ENCODE assay signal across 15 cellular contexts in the genomic region with DNA sequence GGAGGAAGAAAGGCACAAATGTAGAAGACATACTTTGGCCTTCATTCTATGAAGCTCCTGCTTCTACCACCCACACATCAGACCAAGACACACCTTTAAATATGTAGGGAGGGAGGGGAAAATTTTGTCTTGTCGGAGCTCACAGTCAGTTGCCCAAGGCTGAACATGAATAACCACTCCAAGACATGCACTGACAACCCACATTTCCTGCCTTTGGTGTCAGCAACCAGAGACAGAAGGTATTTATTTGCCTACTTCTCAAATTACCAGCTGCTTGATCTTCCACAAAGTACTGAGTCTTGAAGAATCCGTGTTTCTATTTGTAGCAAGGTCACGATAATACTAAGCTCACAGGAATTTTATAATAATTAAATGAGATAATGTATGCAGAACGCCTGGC.
DNase-seq lines count a peak whose midpoint lies in the region; ATAC-seq and TF ChIP-seq lines count a peak whose summit lies in the region.
"Had no signal": no experiment of that assay in that cellular context is flagged by ENCODE, and none has a peak within 500 bp of the region (broad histone marks: within the 10 kb centered on the region; RNA-seq: fewer than 3 reads in every experiment).

No MANE protein-coding gene starts in this region.

- intact Hi-C loops in transverse colon (cut with DNase I; ENCODE audit: low total_unique reads) (no loop called here), cardiac septum (cut with DNase I) (no loop called here)
- intact Hi-C loops in activated CD8-positive, alpha-beta T cell treated with anti-CD3 and anti-CD28 coated beads for 36 hours (cut with micrococcal nuclease): no loop called here

- H3K27me3 ChIP-seq in SJSA1 (replicated peaks) (no peaks in the 10 kb centered on the region), transverse colon (no peaks in the 10 kb centered on the region)

- H3K27me3 Mint-ChIP-seq in activated CD8-positive, alpha-beta T cell treated with anti-CD3 and anti-CD28 coated beads for 36 hours: no peaks in the 10 kb centered on the region

- no peak overlapping the region for H3K4me3 ChIP-seq in Jurkat, Clone E6-1 (ENCODE audit: low read length)
- H3K4me3 ChIP-seq in SJSA1 (no peak overlapping the region), transverse colon (no peak overlapping the region)

- TF ChIP-seq EP300 in transverse colon (IDR thresholded peaks at IDR 0.05; ENCODE audit: low read depth): no peak

- TF ChIP-seq POLR2A in transverse colon (IDR thresholded peaks at IDR 0.05): no peak

- H3K27ac ChIP-seq in SJSA1: peak overlapping the region; percentile 2; the same call in 1 of the 2 replicates
- no peak overlapping the region for H3K27ac ChIP-seq in transverse colon

- H3K36me3 ChIP-seq in SJSA1: no peaks in the 10 kb centered on the region
- H3K36me3 ChIP-seq in transverse colon: no peaks in the 10 kb centered on the region

- H3K9me3 ChIP-seq in SJSA1 (replicated peaks) (no peaks in the 10 kb centered on the region), transverse colon (no peaks in the 10 kb centered on the region)
- H3K9me3 ChIP-seq: SK-N-SH had no signal

- no peak for ATAC-seq in HG02852 (IDR thresholded peaks at IDR 0.05; ENCODE audit: unreplicated experiment)
- ATAC-seq in activated CD8-positive, alpha-beta T cell treated with anti-CD3 and anti-CD28 coated beads for 36 hours: no peak
- ATAC-seq: activated CD4-positive, alpha-beta T cell treated with anti-CD3 and anti-CD28 coated beads for 36 hours; activated T-cell treated with anti-CD3 and anti-CD28 coated beads, Interleukin-2, amount 50 U/mL, for 72 hours; HCT116 had no signal

- no peak overlapping the region for H3K27ac Mint-ChIP-seq in activated CD8-positive, alpha-beta T cell treated with anti-CD3 and anti-CD28 coated beads for 36 hours
- H3K27ac Mint-ChIP-seq: activated CD4-positive, alpha-beta T cell treated with anti-CD3 and anti-CD28 coated beads for 36 hours; activated T-cell treated with anti-CD3 and anti-CD28 coated beads, Interleukin-2, amount 50 U/mL, for 72 hours; CD14-positive monocyte had no signal

- no peaks in the 10 kb centered on the region for H3K9me3 Mint-ChIP-seq in activated CD8-positive, alpha-beta T cell treated with anti-CD3 and anti-CD28 coated beads for 36 hours
- H3K9me3 Mint-ChIP-seq: activated T-cell treated with anti-CD3 and anti-CD28 coated beads, Interleukin-2, amount 50 U/mL, for 72 hours had no signal

- POLR2A ChIA-PET in activated CD8-positive, alpha-beta T cell treated with anti-CD3 and anti-CD28 coated beads for 36 hours (lab: Charles Lee): no interaction called here

- TF ChIP-seq CTCF in transverse colon (IDR thresholded peaks at IDR 0.05): no peak
- TF ChIP-seq CTCF in activated CD8-positive, alpha-beta T cell treated with anti-CD3 and anti-CD28 coated beads for 36 hours (IDR thresholded peaks at IDR 0.05): no peak

- DNase-seq in DMS53 (lab: John Stamatoyannopoulos, UW): peak; percentile 70
- DNase-seq in Jurkat, Clone E6-1 (ENCODE audit: low read depth, low spot score): peak; percentile 85
- peak in 1 of 2 experiments; percentile 36 for DNase-seq in SJSA1 (ENCODE audit: low read depth in 1 of 2, low spot score in 2 of 2)
- peak; percentile 31 for DNase-seq in kidney glomerular epithelial cell (lab: John Stamatoyannopoulos, UW)
- no peak for DNase-seq in transverse colon
- no peak for DNase-seq in cardiac septum (ENCODE audit: low spot score)
- no peak for DNase-seq in activated CD8-positive, alpha-beta T cell treated with anti-CD3 and anti-CD28 coated beads for 36 hours
- DNase-seq: activated CD4-positive, alpha-beta T cell treated with anti-CD3 and anti-CD28 coated beads for 36 hours; activated T-cell treated with anti-CD3 and anti-CD28 coated beads, Interleukin-2, amount 50 U/mL, for 72 hours; Karpas-422; NCI-H345; SK-N-SH had no signal

- H3K4me1 ChIP-seq in SJSA1 (replicated peaks) (peaks cover 38% of the 10 kb centered on the region), transverse colon (peaks cover 0 to 4% (median 0%) of the 10 kb centered on the region in 4 donors)

- WGBS in transverse colon (ENCODE audit: low coverage in 1 of 2), 2 donors: 67 to 72% methylated on average over 3 to 4 of the region's 4 CpGs

- CTCF ChIA-PET in activated CD8-positive, alpha-beta T cell treated with anti-CD3 and anti-CD28 coated beads for 36 hours (lab: Charles Lee): no interaction called here

- H3K4me3 Mint-ChIP-seq in activated CD8-positive, alpha-beta T cell treated with anti-CD3 and anti-CD28 coated beads for 36 hours: no peak overlapping the region
- H3K4me3 Mint-ChIP-seq: activated CD4-positive, alpha-beta T cell treated with anti-CD3 and anti-CD28 coated beads for 36 hours; activated T-cell treated with anti-CD3 and anti-CD28 coated beads, Interleukin-2, amount 50 U/mL, for 72 hours; CD14-positive monocyte had no signal

- no peaks in the 10 kb centered on the region for H3K36me3 Mint-ChIP-seq in activated CD8-positive, alpha-beta T cell treated with anti-CD3 and anti-CD28 coated beads for 36 hours (ENCODE audit: low read depth)
- H3K36me3 Mint-ChIP-seq: CD14-positive monocyte had no signal

- no peaks in the 10 kb centered on the region for H3K4me1 Mint-ChIP-seq in activated CD8-positive, alpha-beta T cell treated with anti-CD3 and anti-CD28 coated beads for 36 hours (ENCODE audit: low read depth)
- H3K4me1 Mint-ChIP-seq: CD14-positive monocyte had no signal

- in situ Hi-C loops in transverse colon (cut with MboI; ENCODE audit: low pct_ligation_motif_present in 1 of 4, low pct_unique_long_range_greater_than_20kb in 1 of 4, low sequenced_read_pairs in 3 of 4): no loop called here

Comparison
In these comparisons a context has a peak if more than half of its experiments do, and no peak if none do; other contexts are left out.
1. DNase-seq: peak in DMS53 (single experiment), Jurkat, Clone E6-1 (single experiment) and kidney glomerular epithelial cell (single experiment); none in transverse colon (single experiment), cardiac septum (single experiment) and activated CD8-positive, alpha-beta T cell treated with anti-CD3 and anti-CD28 coated beads for 36 hours (single experiment).